Comparison of ENCODE assay signal across 8 cellular contexts in the genomic region with DNA sequence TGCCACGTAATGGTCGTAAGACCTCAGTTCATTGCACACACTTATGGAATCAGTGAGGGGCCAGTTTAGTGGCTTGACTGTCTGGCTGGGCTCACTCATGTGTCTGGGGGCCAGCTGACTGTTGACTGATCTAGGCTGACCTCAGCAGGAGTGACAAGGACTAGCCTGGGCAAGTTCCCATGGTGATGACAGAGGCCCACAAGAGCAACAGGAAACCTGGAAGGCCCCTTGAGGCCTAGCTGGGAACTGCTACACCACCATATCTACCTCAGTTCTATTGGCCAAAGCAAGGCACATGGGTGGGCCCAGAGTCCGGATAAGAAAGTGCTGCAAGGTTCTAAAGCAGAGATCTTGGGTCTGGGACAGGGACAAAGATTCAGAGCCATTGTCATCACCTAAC. TPM values are rescaled to one million over a fixed set of nuclear protein-coding genes. Genes with fewer than 3 reads are reported as not detected.
A peak's percentile ranks its signal among the peaks of the same experiment; 100 is the strongest.
DNase-seq lines count a peak whose midpoint lies in the region; ATAC-seq and TF ChIP-seq lines count a peak whose summit lies in the region.

No MANE protein-coding gene starts in this region.

- H3K4me3 ChIP-seq in NT2/D1 (ENCODE audit: insufficient read length, low read depth): no peak overlapping the region
- no peak overlapping the region for H3K4me3 ChIP-seq in left ventricle myocardium inferior

- no peak overlapping the region for H3K9ac ChIP-seq in NT2/D1 (ENCODE audit: insufficient read length, low read depth)

- intact Hi-C loops in left ventricle myocardium superior (cut with micrococcal nuclease) (no loop called here), left ventricle myocardium inferior (cut with micrococcal nuclease) (no loop called here)

- H3K36me3 Mint-ChIP-seq in activated naive CD4-positive, alpha-beta T cell treated with anti-CD3 and anti-CD28 coated beads, Interleukin-2, amount 50 U/mL, for 72 hours: no peaks in the 10 kb centered on the region

- H3K36me3 ChIP-seq in NT2/D1 (ENCODE audit: insufficient read depth, insufficient read length, low read length) (no peaks in the 10 kb centered on the region), left ventricle myocardium inferior (no peaks in the 10 kb centered on the region)

- TF ChIP-seq CTCF in left ventricle myocardium inferior (IDR thresholded peaks at IDR 0.05; ENCODE audit: borderline replicate concordance): no peak

- no peaks in the 10 kb centered on the region for H3K9me3 Mint-ChIP-seq in activated naive CD4-positive, alpha-beta T cell treated with anti-CD3 and anti-CD28 coated beads, Interleukin-2, amount 50 U/mL, for 72 hours

- peak; percentile 6 to 69 for DNase-seq in activated naive CD4-positive, alpha-beta T cell treated with anti-CD3 and anti-CD28 coated beads, Interleukin-2, amount 50 U/mL, for 72 hours (ENCODE audit: low spot score in 2 of 2)
- DNase-seq in activated naive CD4-positive, alpha-beta T cell (lab: John Stamatoyannopoulos, UW): no peak
- DNase-seq in NT2/D1 (ENCODE audit: low read depth, low spot score) (peak; percentile 56), epithelial cell of prostate (ENCODE audit: low read depth, low spot score) (peak; percentile 34), left ventricle myocardium superior (no peak), left ventricle myocardium inferior (no peak)
- DNase-seq in stimulated activated naive CD8-positive, alpha-beta T cell treated with anti-CD3 and anti-CD28 coated beads, Interleukin-15, Interleukin-2, amounts not matched to agents 100 U/mL and 50 U/mL, for 24 hours: peak; percentile 26

- H3K9me3 ChIP-seq in NT2/D1 (ENCODE audit: insufficient read depth, low read length) (peaks cover 4% of the 10 kb centered on the region; the same call in 1 of the 2 replicates), left ventricle myocardium inferior (replicated peaks) (peaks cover 7% of the 10 kb centered on the region)

- no peaks in the 10 kb centered on the region for H3K27me3 ChIP-seq in NT2/D1 (ENCODE audit: insufficient read depth, insufficient read length)
- H3K27me3 ChIP-seq in left ventricle myocardium inferior (ENCODE audit: low read depth): peaks cover 22% of the 10 kb centered on the region

- H3K27ac ChIP-seq in epithelial cell of prostate (peak overlapping the region; percentile 14), left ventricle myocardium inferior (replicated peaks) (no peak overlapping the region)

- peak; percentile 73 to 98 for ATAC-seq in activated naive CD4-positive, alpha-beta T cell treated with anti-CD3 and anti-CD28 coated beads, Interleukin-2, amount 50 U/mL, for 72 hours
- ATAC-seq in HG02852 (IDR thresholded peaks at IDR 0.05; ENCODE audit: unreplicated experiment): peak; percentile 50
- peak; percentile 67 for ATAC-seq in stimulated activated naive CD8-positive, alpha-beta T cell treated with anti-CD3 and anti-CD28 coated beads, Interleukin-15, Interleukin-2, amounts not matched to agents 100 U/mL and 50 U/mL, for 24 hours
- ATAC-seq in left ventricle myocardium superior: no peak

- H3K4me1 ChIP-seq in NT2/D1 (ENCODE audit: insufficient read depth, insufficient read length): peaks cover 6% of the 10 kb centered on the region
- H3K4me1 ChIP-seq in left ventricle myocardium inferior: peaks cover 5% of the 10 kb centered on the region

- H3K27ac Mint-ChIP-seq in activated naive CD4-positive, alpha-beta T cell treated with anti-CD3 and anti-CD28 coated beads, Interleukin-2, amount 50 U/mL, for 72 hours: peak overlapping the region in 1 of 2 donors; percentile 76

RNA-seq across cellular contexts. Expression of a gene that starts 21.3 kb away (rescaled TPM):
- under 1 TPM in 1 of 2 donors, not detected in 1; 0.32 TPM for total RNA-seq in activated naive CD4-positive, alpha-beta T cell treated with anti-CD3 and anti-CD28 coated beads, Interleukin-2, amount 50 U/mL, for 72 hours
- total RNA-seq in left ventricle myocardium superior: 0.10 TPM
- total RNA-seq in left ventricle myocardium inferior: 0.27 TPM

Comparison
In these comparisons a context has a peak if more than half of its experiments do, and no peak if none do; other contexts are left out.
1. DNase-seq: peak in activated naive CD4-positive, alpha-beta T cell treated with anti-CD3 and anti-CD28 coated beads, Interleukin-2, amount 50 U/mL, for 72 hours (2 of 2), NT2/D1 (single experiment), epithelial cell of prostate (single experiment) and stimulated activated naive CD8-positive, alpha-beta T cell treated with anti-CD3 and anti-CD28 coated beads, Interleukin-15, Interleukin-2, amounts not matched to agents 100 U/mL and 50 U/mL, for 24 hours (single experiment); none in activated naive CD4-positive, alpha-beta T cell (0 of 4), left ventricle myocardium superior (single experiment) and left ventricle myocardium inferior (single experiment).